30 cellular contexts compared by ENCODE assay signal in genomic region chr1:165442053-165442452, GRCh38. TPM values are rescaled to one million over a fixed set of nuclear protein-coding genes. Genes with fewer than 3 reads are reported as not detected.
"Had no signal": no experiment of that assay in that cellular context is flagged by ENCODE, and none has a peak within 500 bp of the region (broad histone marks: within the 10 kb centered on the region; RNA-seq: fewer than 3 reads in every experiment).

No MANE protein-coding gene starts in this region.

- H3K4me1 Mint-ChIP-seq: stimulated activated memory B cell treated with anti-CD40 and anti-IgM and Interleukin-4, amounts not matched to agents 10 μg/mL and 1 μg/mL and 100 μg/mL, for 72 hours; stimulated activated naive CD8-positive, alpha-beta T cell treated with anti-CD3 and anti-CD28 coated beads, Interleukin-15, amount 100 ng/mL, for 72 hours had no signal

- H3K36me3 ChIP-seq: heart right ventricle, lower lobe of right lung, neutrophil, ovary, sigmoid colon, spleen, tibial nerve, uterus had no signal

- H3K9me3 Mint-ChIP-seq: nephron; stimulated activated memory B cell treated with anti-CD40 and anti-IgM and Interleukin-4, amounts not matched to agents 10 μg/mL and 1 μg/mL and 100 μg/mL, for 72 hours; stimulated activated naive CD8-positive, alpha-beta T cell treated with anti-CD3 and anti-CD28 coated beads, Interleukin-15, amount 100 ng/mL, for 72 hours; type B pancreatic cell had no signal

- DNase-seq: heart right ventricle; islet precursor cell; left ventricle myocardium superior; lower lobe of right lung; mammary epithelial cell; mesenchymal stem cell; naive thymus-derived CD8-positive, alpha-beta T cell; occipital lobe; ovary; right cardiac atrium; sigmoid colon; small intestine; spleen; stimulated activated CD4-positive, alpha-beta T cell treated with anti-CD3 and anti-CD28 coated beads, Interleukin-4, amount 100 ng/mL, for 4 hours; stimulated activated CD8-positive, alpha-beta memory T cell treated with anti-CD3 and anti-CD28 coated beads, Interleukin-4, amount 100 ng/mL, for 48 hours; stimulated activated naive CD4-positive, alpha-beta T cell treated with Interleukin-2 at 50 U/mL for 16 hours; stimulated activated naive CD8-positive, alpha-beta T cell treated with anti-CD3 and anti-CD28 coated beads, Interleukin-15, amount 100 ng/mL, for 72 hours; substantia nigra; uterus had no signal

- H3K4me3 Mint-ChIP-seq: naive thymus-derived CD8-positive, alpha-beta T cell; neural crest cell; stimulated activated memory B cell treated with anti-CD40 and anti-IgM and Interleukin-4, amounts not matched to agents 10 μg/mL and 1 μg/mL and 100 μg/mL, for 72 hours; stimulated activated naive CD8-positive, alpha-beta T cell treated with anti-CD3 and anti-CD28 coated beads, Interleukin-15, amount 100 ng/mL, for 72 hours; type B pancreatic cell had no signal

- H3K4me3 ChIP-seq: hepatocyte, lower lobe of right lung, ovary, sigmoid colon, spleen, tibial nerve, uterus had no signal

- H3K27ac ChIP-seq: hepatocyte, neutrophil, ovary, sigmoid colon, spleen, uterus had no signal

- ATAC-seq: heart right ventricle; left ventricle myocardium superior; lower lobe of right lung; naive thymus-derived CD8-positive, alpha-beta T cell; right cardiac atrium; stimulated activated memory B cell treated with anti-CD40 and anti-IgM and Interleukin-4, amounts not matched to agents 10 μg/mL and 1 μg/mL and 100 μg/mL, for 72 hours; stimulated activated naive CD8-positive, alpha-beta T cell treated with anti-CD3 and anti-CD28 coated beads, Interleukin-15, amount 100 ng/mL, for 72 hours had no signal

- H3K27ac Mint-ChIP-seq: naive thymus-derived CD8-positive, alpha-beta T cell; nephron; progenitor cell of endocrine pancreas; stimulated activated memory B cell treated with anti-CD40 and anti-IgM and Interleukin-4, amounts not matched to agents 10 μg/mL and 1 μg/mL and 100 μg/mL, for 72 hours; stimulated activated naive CD8-positive, alpha-beta T cell treated with anti-CD3 and anti-CD28 coated beads, Interleukin-15, amount 100 ng/mL, for 72 hours; type B pancreatic cell had no signal

- H3K36me3 Mint-ChIP-seq: stimulated activated memory B cell treated with anti-CD40 and anti-IgM and Interleukin-4, amounts not matched to agents 10 μg/mL and 1 μg/mL and 100 μg/mL, for 72 hours; type B pancreatic cell had no signal

- H3K4me1 ChIP-seq: uterus had no signal

- H3K9me3 ChIP-seq: heart right ventricle, lower lobe of right lung, neutrophil, ovary, sigmoid colon, spleen, tibial nerve, uterus had no signal

- H3K27me3 ChIP-seq: ovary had no signal

RNA-seq across cellular contexts. Expression of gene RXRG, which starts 2.9 kb away (rescaled TPM):
- total RNA-seq: kidney epithelial cell; mammary epithelial cell; naive thymus-derived CD8-positive, alpha-beta T cell; pulmonary artery endothelial cell; renal cortical epithelial cell had no signal
- polyA plus RNA-seq: mammary epithelial cell; naive thymus-derived CD8-positive, alpha-beta T cell had no signal
